In genomic region chr20:32574296-32575226, GRCh38 we compare ENCODE assay signal across 8 cellular contexts. TPM values are rescaled to one million over a fixed set of nuclear protein-coding genes. Genes with fewer than 3 reads are reported as not detected.
DNase-seq lines count a peak whose midpoint lies in the region; ATAC-seq lines count a peak whose summit lies in the region.

No MANE protein-coding gene starts in this region.

- H4K8ac ChIP-seq in mesenchymal stem cell (ENCODE audit: low read length): peak overlapping the region; percentile 98

- no peaks in the 10 kb centered on the region for H3K36me3 Mint-ChIP-seq in activated naive CD8-positive, alpha-beta T cell treated with anti-CD3 and anti-CD28 coated beads, Interleukin-2, amount 50 U/mL, for 24 hours (ENCODE audit: low read depth)

- peak overlapping the region; percentile 80 for H2AK5ac ChIP-seq in mesenchymal stem cell (ENCODE audit: low read length, severe bottlenecking)

- peak overlapping the region; percentile 91 to 99 for H2BK12ac ChIP-seq in mesenchymal stem cell (ENCODE audit: low read length in 2 of 2)

- H3K36me3 ChIP-seq in mesenchymal stem cell (ENCODE audit: control insufficient read depth in 1 of 2, insufficient read depth in 2 of 2, low read depth in 1 of 2, low read length in 2 of 2): no peaks in the 10 kb centered on the region

- H3K9me3 Mint-ChIP-seq in activated naive CD8-positive, alpha-beta T cell treated with anti-CD3 and anti-CD28 coated beads, Interleukin-2, amount 50 U/mL, for 24 hours: no peaks in the 10 kb centered on the region

- no peaks in the 10 kb centered on the region for H3K79me1 ChIP-seq in mesenchymal stem cell (replicated peaks; ENCODE audit: low read length, poor library complexity, severe bottlenecking)

- no peak overlapping the region for H3K23ac ChIP-seq in mesenchymal stem cell (ENCODE audit: low read length in 2 of 2)

- peak overlapping the region in 1 of 2 experiments; percentile 94 for H3K14ac ChIP-seq in mesenchymal stem cell (ENCODE audit: low read length in 2 of 2)

- H3K4ac ChIP-seq in mesenchymal stem cell (ENCODE audit: low read depth in 1 of 2, low read length in 2 of 2): peak overlapping the region; percentile 95 to 98

- H3K9ac ChIP-seq in mesenchymal stem cell (ENCODE audit: low read length): peak overlapping the region; percentile 51

- H3K27ac ChIP-seq in mesenchymal stem cell (ENCODE audit: low read length, poor library complexity, severe bottlenecking): peak overlapping the region; percentile 66

- DNase-seq in EL: peak; percentile 82
- DNase-seq in NOMO-1 (lab: John Stamatoyannopoulos, UW; ENCODE audit: unreplicated experiment in 2 of 2): peak; percentile 42 to 61
- peak; percentile 54 for DNase-seq in activated naive CD8-positive, alpha-beta T cell treated with anti-CD3 and anti-CD28 coated beads, Interleukin-2, amount 50 U/mL, for 24 hours
- peak; percentile 92 for DNase-seq in mesenchymal stem cell
- no peak for DNase-seq in NCI-H345 (lab: John Stamatoyannopoulos, UW)
- no peak for DNase-seq in GM19240 (ENCODE audit: insufficient read length, low spot score)
- DNase-seq in NCI-H146 treated with DMSO at 0.1 percent for 48 hours (lab: John Stamatoyannopoulos, UW; ENCODE audit: unreplicated experiment): no peak
- DNase-seq in NCI-H510A (lab: John Stamatoyannopoulos, UW): no peak

- H2BK15ac ChIP-seq in mesenchymal stem cell (ENCODE audit: low read depth, poor library complexity, severe bottlenecking): peak overlapping the region; percentile 82

- peaks cover 35% of the 10 kb centered on the region for H3K4me1 ChIP-seq in mesenchymal stem cell (ENCODE audit: control insufficient read depth, insufficient read depth, low read depth, low read length)

- H4K91ac ChIP-seq in mesenchymal stem cell (ENCODE audit: low read length): peak overlapping the region; percentile 99

- H2BK5ac ChIP-seq in mesenchymal stem cell (ENCODE audit: low read depth, low read length, poor library complexity, severe bottlenecking): peak overlapping the region; percentile 9

- peak overlapping the region; percentile 3 for H2AFZ ChIP-seq in mesenchymal stem cell (ENCODE audit: low read depth, low read length)

- peaks cover 0 to 5% of the 10 kb centered on the region in 2 experiments for H3K27me3 ChIP-seq in mesenchymal stem cell (ENCODE audit: control insufficient read depth in 1 of 2, insufficient read depth in 1 of 2, low read length in 2 of 2)

- peak overlapping the region; percentile 18 for H3K4me2 ChIP-seq in mesenchymal stem cell (ENCODE audit: low read length, poor library complexity, severe bottlenecking)

- H3K4me1 Mint-ChIP-seq in activated naive CD8-positive, alpha-beta T cell treated with anti-CD3 and anti-CD28 coated beads, Interleukin-2, amount 50 U/mL, for 24 hours: peaks cover 23% of the 10 kb centered on the region

- H3K27ac Mint-ChIP-seq in activated naive CD8-positive, alpha-beta T cell treated with anti-CD3 and anti-CD28 coated beads, Interleukin-2, amount 50 U/mL, for 24 hours: no peak overlapping the region

- H3K4me3 Mint-ChIP-seq in activated naive CD8-positive, alpha-beta T cell treated with anti-CD3 and anti-CD28 coated beads, Interleukin-2, amount 50 U/mL, for 24 hours: no peak overlapping the region

- H2BK120ac ChIP-seq in mesenchymal stem cell (ENCODE audit: low read depth, low read length): peak overlapping the region; percentile 96

- WGBS in mesenchymal stem cell: 30% methylated on average over 34 of the region's 34 CpGs

- H3K27me3 Mint-ChIP-seq in activated naive CD8-positive, alpha-beta T cell treated with anti-CD3 and anti-CD28 coated beads, Interleukin-2, amount 50 U/mL, for 24 hours: no peaks in the 10 kb centered on the region

- peak overlapping the region; percentile 97 to 98 for H3K18ac ChIP-seq in mesenchymal stem cell (ENCODE audit: low read depth in 1 of 2, low read length in 2 of 2)

- H3K4me3 ChIP-seq in mesenchymal stem cell (ENCODE audit: insufficient read depth in 1 of 2, low read depth in 1 of 2, low read length in 2 of 2): no peak overlapping the region

- ATAC-seq in activated naive CD8-positive, alpha-beta T cell treated with anti-CD3 and anti-CD28 coated beads, Interleukin-2, amount 50 U/mL, for 24 hours: peak; percentile 64

- H3K9me3 ChIP-seq in mesenchymal stem cell (ENCODE audit: control insufficient read depth, low read length): no peaks in the 10 kb centered on the region

RNA-seq across cellular contexts. Expression of gene NOL4L, which starts 10.6 kb away (rescaled TPM):
- polyA plus RNA-seq in mesenchymal stem cell (2013, experiment 1 of 2): 34.4 TPM
- 33.5 TPM for polyA plus RNA-seq in mesenchymal stem cell (2013, experiment 2 of 2)

Comparison
In these comparisons a context has a peak if more than half of its experiments do, and no peak if none do; other contexts are left out.
1. DNase-seq: peak in EL (single experiment), NOMO-1 (2 of 2), activated naive CD8-positive, alpha-beta T cell treated with anti-CD3 and anti-CD28 coated beads, Interleukin-2, amount 50 U/mL, for 24 hours (single experiment) and mesenchymal stem cell (single experiment); none in NCI-H345 (single experiment), GM19240 (single experiment), NCI-H146 treated with DMSO at 0.1 percent for 48 hours (single experiment) and NCI-H510A (single experiment).